29 cellular contexts compared by ENCODE assay signal in genomic region chr2:15871239-15871783, GRCh38.
"Had no signal": no experiment of that assay in that cellular context is flagged by ENCODE, and none has a peak within 500 bp of the region (broad histone marks: within the 10 kb centered on the region; RNA-seq: fewer than 3 reads in every experiment).

No MANE protein-coding gene starts in this region.

- H3K27me3 ChIP-seq: adrenal gland, ascending aorta, body of pancreas, brain microvascular endothelial cell, breast epithelium, cardiac muscle cell had no signal

- H3K9me3 ChIP-seq: adrenal gland, ascending aorta, body of pancreas had no signal

- H3K36me3 ChIP-seq: adrenal gland, ascending aorta, brain microvascular endothelial cell, breast epithelium, cardiac muscle cell had no signal

- H3K4me3 ChIP-seq: adrenal gland, ascending aorta, body of pancreas, breast epithelium, cardiac muscle cell had no signal

- H3K27ac ChIP-seq: adrenal gland, ascending aorta, body of pancreas, brain microvascular endothelial cell, breast epithelium, cardiac muscle cell had no signal

- DNase-seq: activated effector memory CD4-positive, alpha-beta T cell treated with anti-CD3 and anti-CD28 coated beads, Interleukin-2, amount 50 U/mL, for 16 hours; activated effector memory CD4-positive, alpha-beta T cell treated with Interleukin-2 at 50 U/mL for 16 hours; activated gamma-delta T cell; activated gamma-delta T cell treated with Interleukin-2 at 50 U/mL for 16 hours; activated naive CD4-positive, alpha-beta T cell; activated naive CD4-positive, alpha-beta T cell treated with anti-CD3 and anti-CD28 coated beads for 36 hours; activated naive CD4-positive, alpha-beta T cell treated with anti-CD3 and anti-CD28 coated beads, Interleukin-2, amount 10 ng/mL, durations not matched to agents 7 days and 5 days; activated naive CD4-positive, alpha-beta T cell treated with anti-CD3 and anti-CD28 coated beads, Interleukin-2, amount 50 U/mL, for 16 hours; activated naive CD4-positive, alpha-beta T cell treated with Interleukin-2 at 50 U/mL for 16 hours; activated naive CD8-positive, alpha-beta T cell treated with anti-CD3 and anti-CD28 coated beads for 36 hours; activated naive CD8-positive, alpha-beta T cell treated with anti-CD3 and anti-CD28 coated beads, Interleukin-2, amount 10 ng/mL, durations not matched to agents 7 days and 5 days; activated naive CD8-positive, alpha-beta T cell treated with anti-CD3 and anti-CD28 coated beads, Interleukin-2, amount 50 U/mL, for 24 hours; activated T-cell treated with anti-CD3 and anti-CD28 coated beads, Interleukin-2, amount 50 U/mL, for 24 hours; activated T-cell treated with anti-CD3 and anti-CD28 coated beads, Interleukin-2, amount 50 U/mL, for 4 hours; activated T-cell treated with anti-CD3 and anti-CD28 coated beads, Interleukin-2, amount 50 U/mL, for 48 hours; activated T-cell treated with anti-CD3 and anti-CD28 coated beads, Interleukin-2, amount 50 U/mL, for 72 hours; adrenal gland; amniotic stem cell; amygdala; anterior cingulate cortex; aorta; body of pancreas; brain microvascular endothelial cell; caudate nucleus; central memory CD4-positive, alpha-beta T cell; cerebellar nuclear complex had no signal

- H3K4me1 ChIP-seq: adrenal gland, ascending aorta, body of pancreas, breast epithelium had no signal
